Comparison of ENCODE assay signal across 17 cellular contexts in genomic region chr2:159065313-159065712, GRCh38.
DNase-seq lines count a peak whose midpoint lies in the region; ATAC-seq and TF ChIP-seq lines count a peak whose summit lies in the region.
"Had no signal": no experiment of that assay in that cellular context is flagged by ENCODE, and none has a peak within 500 bp of the region (broad histone marks: within the 10 kb centered on the region; RNA-seq: fewer than 3 reads in every experiment).

No MANE protein-coding gene starts in this region.

- ATAC-seq in activated CD8-positive, alpha-beta memory T cell treated with anti-CD3 and anti-CD28 coated beads, Interleukin-2, amount 10 ng/mL, durations not matched to agents 7 days and 5 days: no peak
- no peak for ATAC-seq in HG03196 (IDR thresholded peaks at IDR 0.05; ENCODE audit: unreplicated experiment)
- ATAC-seq: activated T-cell treated with anti-CD3 and anti-CD28 coated beads, Interleukin-2, amount 50 U/mL, for 72 hours; T-cell had no signal

- H3K36me3 ChIP-seq in SJSA1: peaks cover 15% of the 10 kb centered on the region
- H3K36me3 ChIP-seq: ascending aorta had no signal

- CTCF ChIA-PET in activated CD8-positive, alpha-beta memory T cell treated with anti-CD3 and anti-CD28 coated beads, Interleukin-2, amount 10 ng/mL, durations not matched to agents 7 days and 5 days (lab: Charles Lee): no interaction called here

- no peaks in the 10 kb centered on the region for H3K9me3 ChIP-seq in SJSA1 (replicated peaks)
- H3K9me3 ChIP-seq: ascending aorta, mucosa of descending colon, right atrium auricular region had no signal

- peaks cover 11% of the 10 kb centered on the region for H3K36me3 Mint-ChIP-seq in endothelial cell (ENCODE audit: low read depth, unreplicated experiment)
- peaks cover under 1% of the 10 kb centered on the region for H3K36me3 Mint-ChIP-seq in progenitor cell of endocrine pancreas (ENCODE audit: insufficient read depth)
- H3K36me3 Mint-ChIP-seq in activated CD8-positive, alpha-beta memory T cell treated with anti-CD3 and anti-CD28 coated beads, Interleukin-2, amount 10 ng/mL, durations not matched to agents 7 days and 5 days: no peaks in the 10 kb centered on the region
- H3K36me3 Mint-ChIP-seq: T-cell had no signal

- no peaks in the 10 kb centered on the region for H3K27me3 Mint-ChIP-seq in endothelial cell (ENCODE audit: unreplicated experiment)
- H3K27me3 Mint-ChIP-seq in progenitor cell of endocrine pancreas: no peaks in the 10 kb centered on the region
- H3K27me3 Mint-ChIP-seq in activated CD8-positive, alpha-beta memory T cell treated with anti-CD3 and anti-CD28 coated beads, Interleukin-2, amount 10 ng/mL, durations not matched to agents 7 days and 5 days: no peaks in the 10 kb centered on the region
- H3K27me3 Mint-ChIP-seq: activated CD4-positive, alpha-beta T cell treated with anti-CD3 and anti-CD28 coated beads, Interleukin-2, amount 10 ng/mL, durations not matched to agents 24 days and 14 days; T-cell had no signal

- H3K9me3 Mint-ChIP-seq in endothelial cell (ENCODE audit: unreplicated experiment) (no peaks in the 10 kb centered on the region), progenitor cell of endocrine pancreas (ENCODE audit: low read depth) (no peaks in the 10 kb centered on the region)
- no peaks in the 10 kb centered on the region for H3K9me3 Mint-ChIP-seq in activated CD8-positive, alpha-beta memory T cell treated with anti-CD3 and anti-CD28 coated beads, Interleukin-2, amount 10 ng/mL, durations not matched to agents 7 days and 5 days (ENCODE audit: low read depth)
- H3K9me3 Mint-ChIP-seq: activated CD4-positive, alpha-beta T cell treated with anti-CD3 and anti-CD28 coated beads, Interleukin-2, amount 10 ng/mL, durations not matched to agents 24 days and 14 days; activated T-cell treated with anti-CD3 and anti-CD28 coated beads, Interleukin-2, amount 50 U/mL, for 72 hours; T-cell had no signal

- H3K27ac ChIP-seq in SJSA1: peak overlapping the region; percentile 27
- H3K27ac ChIP-seq: ascending aorta had no signal

- DNase-seq in GM03348 (ENCODE audit: low spot score): peak; percentile 52
- DNase-seq in SJSA1 (ENCODE audit: low read depth in 1 of 2, low spot score in 2 of 2): peak in 1 of 2 experiments; percentile 51
- no peak for DNase-seq in endothelial cell (ENCODE audit: low spot score)
- no peak for DNase-seq in progenitor cell of endocrine pancreas (ENCODE audit: low spot score, unreplicated experiment)
- DNase-seq in activated CD8-positive, alpha-beta memory T cell treated with anti-CD3 and anti-CD28 coated beads, Interleukin-2, amount 10 ng/mL, durations not matched to agents 7 days and 5 days: no peak
- no peak for DNase-seq in GM13977 (ENCODE audit: low spot score)
- no peak for DNase-seq in globus pallidus (ENCODE audit: low spot score)
- DNase-seq: activated CD4-positive, alpha-beta T cell treated with anti-CD3 and anti-CD28 coated beads, Interleukin-2, amount 10 ng/mL, durations not matched to agents 24 days and 14 days; activated T-cell treated with anti-CD3 and anti-CD28 coated beads, Interleukin-2, amount 50 U/mL, for 72 hours; erythroblast; Kasumi-1; mucosa of descending colon; NCI-H2081; T-cell had no signal

- H3K27me3 ChIP-seq in SJSA1 (replicated peaks): no peaks in the 10 kb centered on the region
- H3K27me3 ChIP-seq: ascending aorta, right atrium auricular region had no signal

- H3K4me1 ChIP-seq in SJSA1 (replicated peaks): peaks cover 42% of the 10 kb centered on the region

- no peak overlapping the region for H3K4me3 ChIP-seq in SJSA1
- H3K4me3 ChIP-seq: ascending aorta, mucosa of descending colon, right atrium auricular region had no signal

- TF ChIP-seq CTCF in endothelial cell (IDR thresholded peaks at IDR 0.05; ENCODE audit: unreplicated experiment) (no peak), progenitor cell of endocrine pancreas (IDR thresholded peaks at IDR 0.05; ENCODE audit: unreplicated experiment) (no peak), GM13977 (IDR thresholded peaks at IDR 0.05; ENCODE audit: extremely low read depth, insufficient read depth, missing control alignments) (no peak)

- in situ Hi-C loops in GM13977 (cut with MboI; ENCODE audit: low pct_unique_long_range_greater_than_20kb, low sequenced_read_pairs, unreplicated experiment): no loop called here

- H3K27ac Mint-ChIP-seq in endothelial cell (ENCODE audit: unreplicated experiment) (peak overlapping the region; percentile 73), progenitor cell of endocrine pancreas (peak overlapping the region; percentile 89)
- no peak overlapping the region for H3K27ac Mint-ChIP-seq in activated CD8-positive, alpha-beta memory T cell treated with anti-CD3 and anti-CD28 coated beads, Interleukin-2, amount 10 ng/mL, durations not matched to agents 7 days and 5 days
- H3K27ac Mint-ChIP-seq: activated CD4-positive, alpha-beta T cell treated with anti-CD3 and anti-CD28 coated beads, Interleukin-2, amount 10 ng/mL, durations not matched to agents 24 days and 14 days; activated T-cell treated with anti-CD3 and anti-CD28 coated beads, Interleukin-2, amount 50 U/mL, for 72 hours; T-cell had no signal

- H3K4me1 Mint-ChIP-seq in endothelial cell (ENCODE audit: unreplicated experiment) (peaks cover 32% of the 10 kb centered on the region), progenitor cell of endocrine pancreas (ENCODE audit: low read depth) (peaks cover 45% of the 10 kb centered on the region)
- no peaks in the 10 kb centered on the region for H3K4me1 Mint-ChIP-seq in activated CD8-positive, alpha-beta memory T cell treated with anti-CD3 and anti-CD28 coated beads, Interleukin-2, amount 10 ng/mL, durations not matched to agents 7 days and 5 days
- H3K4me1 Mint-ChIP-seq: activated CD4-positive, alpha-beta T cell treated with anti-CD3 and anti-CD28 coated beads, Interleukin-2, amount 10 ng/mL, durations not matched to agents 24 days and 14 days; T-cell had no signal

- H3K4me3 Mint-ChIP-seq in endothelial cell (ENCODE audit: unreplicated experiment) (peak overlapping the region; percentile 62), progenitor cell of endocrine pancreas (ENCODE audit: low read depth) (no peak overlapping the region)
- H3K4me3 Mint-ChIP-seq in activated CD8-positive, alpha-beta memory T cell treated with anti-CD3 and anti-CD28 coated beads, Interleukin-2, amount 10 ng/mL, durations not matched to agents 7 days and 5 days: no peak overlapping the region
- H3K4me3 Mint-ChIP-seq: activated CD4-positive, alpha-beta T cell treated with anti-CD3 and anti-CD28 coated beads, Interleukin-2, amount 10 ng/mL, durations not matched to agents 24 days and 14 days; activated T-cell treated with anti-CD3 and anti-CD28 coated beads, Interleukin-2, amount 50 U/mL, for 72 hours; T-cell had no signal
